ENCODE assay signal across 25 cellular contexts in the genomic region with DNA sequence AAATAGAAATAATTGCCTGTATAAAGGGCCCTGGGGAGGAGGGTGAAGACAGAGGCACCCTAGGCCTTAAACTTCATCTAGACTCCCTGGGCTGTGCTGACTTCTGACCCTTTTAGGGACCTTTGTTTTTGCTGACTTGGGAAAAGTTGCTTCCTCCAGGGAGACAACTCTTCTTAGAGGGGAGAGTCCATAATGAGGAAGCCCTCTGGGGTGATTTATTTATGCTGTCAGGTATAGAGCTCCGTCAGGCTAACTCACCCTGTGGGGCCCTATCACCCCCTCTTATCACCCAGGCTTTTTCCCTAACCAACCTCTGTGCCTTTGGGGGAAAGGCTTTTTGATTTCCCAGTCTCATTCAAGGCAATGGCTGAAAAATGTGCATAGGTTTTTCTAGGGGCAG. TPM values are rescaled to one million over a fixed set of nuclear protein-coding genes. Genes with fewer than 3 reads are reported as not detected.
"Had no signal": no experiment of that assay in that cellular context is flagged by ENCODE, and none has a peak within 500 bp of the region (broad histone marks: within the 10 kb centered on the region; RNA-seq: fewer than 3 reads in every experiment).

No MANE protein-coding gene starts in this region.

- H3K27ac ChIP-seq: epithelial cell of prostate, esophagus squamous epithelium, gastroesophageal sphincter, left ventricle myocardium inferior, sigmoid colon, skin epidermis, suprapubic skin, thyroid gland had no signal

- ATAC-seq: gastroesophageal sphincter; left cardiac atrium; stimulated activated naive CD8-positive, alpha-beta T cell treated with anti-CD3 and anti-CD28 coated beads, Interleukin-15, Interleukin-2, amounts not matched to agents 100 U/mL and 50 U/mL, for 24 hours had no signal

- H3K36me3 ChIP-seq: esophagus squamous epithelium, gastroesophageal sphincter, left ventricle myocardium inferior, sigmoid colon, suprapubic skin, thyroid gland had no signal

- H3K27ac Mint-ChIP-seq: immature natural killer cell, naive B cell, nephron, type B pancreatic cell had no signal

- H3K4me3 Mint-ChIP-seq: nephron, type B pancreatic cell had no signal

- H3K9me3 Mint-ChIP-seq: type B pancreatic cell had no signal

- FAIRE-seq: kidney, urothelium cell line had no signal

- DNase-seq: cortex of kidney; dorsolateral prefrontal cortex; effector memory CD4-positive, alpha-beta T cell; esophagus squamous epithelium; foreskin fibroblast; immature natural killer cell; kidney; left cardiac atrium; left ventricle myocardium inferior; mesenchymal stem cell; midbrain; naive B cell; sigmoid colon; stimulated activated CD4-positive, alpha-beta T cell treated with anti-CD3 and anti-CD28 coated beads, Interleukin-12 subunit alpha, Interleukin-12 subunit beta, amount 100 ng/mL, for 4 hours; stimulated activated CD4-positive, alpha-beta T cell treated with anti-CD3 and anti-CD28 coated beads, Interleukin-2, amount 100 ng/mL, for 48 hours; stimulated activated naive CD8-positive, alpha-beta T cell treated with anti-CD3 and anti-CD28 coated beads, Interleukin-15, Interleukin-2, amounts not matched to agents 100 U/mL and 50 U/mL, for 24 hours; thyroid gland had no signal

- H3K36me3 Mint-ChIP-seq: type B pancreatic cell had no signal

- H3K9me3 ChIP-seq: esophagus squamous epithelium, gastroesophageal sphincter, left ventricle myocardium inferior, sigmoid colon, suprapubic skin, thyroid gland had no signal

- H3K4me3 ChIP-seq: dorsolateral prefrontal cortex, esophagus squamous epithelium, gastroesophageal sphincter, left ventricle myocardium inferior, lung, sigmoid colon, skin epidermis, suprapubic skin, thyroid gland had no signal

RNA-seq across cellular contexts. Expression of gene ONECUT2, which starts 8.1 kb away (rescaled TPM):
- polyA plus RNA-seq: immature natural killer cell had no signal
